Comparison of ENCODE assay signal across 9 cellular contexts in genomic region chr3:53196575-53197407, GRCh38. TPM values are rescaled to one million over a fixed set of nuclear protein-coding genes. Genes with fewer than 3 reads are reported as not detected.
DNase-seq lines count a peak whose midpoint lies in the region; TF ChIP-seq lines count a peak whose summit lies in the region.
"Had no signal": no experiment of that assay in that cellular context is flagged by ENCODE, and none has a peak within 500 bp of the region (broad histone marks: within the 10 kb centered on the region; RNA-seq: fewer than 3 reads in every experiment).

No MANE protein-coding gene starts in this region.

- peak; percentile 5 for DNase-seq in activated CD8-positive, alpha-beta memory T cell treated with anti-CD3 and anti-CD28 coated beads, Interleukin-2, amount 50 U/mL, for 24 hours (ENCODE audit: extremely low read depth)
- DNase-seq in activated CD8-positive, alpha-beta memory T cell treated with anti-CD3 and anti-CD28 coated beads, Interleukin-2, amount 50 U/mL, for 48 hours = no peak
- DNase-seq in NCI-H69 (lab: John Stamatoyannopoulos, UW) (peak; percentile 32), neuronal stem cell (ENCODE audit: low spot score) (no peak), HFFc6 (no peak), NCI-H1105 (lab: John Stamatoyannopoulos, UW) (no peak), NCI-H2196 (lab: John Stamatoyannopoulos, UW; ENCODE audit: unreplicated experiment) (no peak)
- peak; percentile 32 for DNase-seq in activated naive CD4-positive, alpha-beta T cell treated with anti-CD3 and anti-CD28 coated beads, Interleukin-2, amount 50 U/mL, for 16 hours

- no peak overlapping the region for H2BK5ac ChIP-seq in neuronal stem cell (ENCODE audit: low read length)

- H3K36me3 ChIP-seq in neuronal stem cell (replicated peaks in 1 of 2; ENCODE audit: control insufficient read depth in 2 of 2, insufficient read depth in 2 of 2, low read length in 2 of 2) = no peaks in the 10 kb centered on the region

- H3K18ac ChIP-seq in neuronal stem cell (ENCODE audit: low read length) = peak overlapping the region; percentile 15

- H3K27me3 ChIP-seq in neuronal stem cell (ENCODE audit: control insufficient read depth in 3 of 3, insufficient read depth in 3 of 3, low read depth in 1 of 3, low read length in 3 of 3) = peaks cover 0 to 19% (median 0%) of the 10 kb centered on the region in 3 experiments

- no peak overlapping the region for H4K8ac ChIP-seq in neuronal stem cell (ENCODE audit: low read depth, low read length)

- no peak overlapping the region for H3K4ac ChIP-seq in neuronal stem cell (ENCODE audit: low read length)

- H3K27ac Mint-ChIP-seq in HFFc6 = no peak overlapping the region

- H3K9me3 Mint-ChIP-seq in HFFc6 = no peaks in the 10 kb centered on the region

- peak overlapping the region; percentile 18 for H2AFZ ChIP-seq in neuronal stem cell (ENCODE audit: low read length)

- no peak overlapping the region for H2BK120ac ChIP-seq in neuronal stem cell (ENCODE audit: low read depth, low read length)

- TF ChIP-seq CTCF in HFFc6 (IDR thresholded peaks at IDR 0.05) = no peak

- H2AK5ac ChIP-seq in neuronal stem cell (ENCODE audit: low read depth, low read length) = no peak overlapping the region

- H2BK12ac ChIP-seq in neuronal stem cell (ENCODE audit: low read length) = no peak overlapping the region

- no CpG with 5 or more reads among the region's 17 CpGs for WGBS in neuronal stem cell (ENCODE audit: extremely low coverage in 2 of 2, insufficient read length in 2 of 2, insufficient replicate concordance in 1 of 2), 2 donors

- H3K79me1 ChIP-seq in neuronal stem cell (ENCODE audit: low read depth, low read length) = no peaks in the 10 kb centered on the region

- no peak overlapping the region for H4K91ac ChIP-seq in neuronal stem cell (ENCODE audit: low read depth, low read length, poor library complexity)

- peaks cover 1% of the 10 kb centered on the region for H3K27me3 Mint-ChIP-seq in HFFc6 (ENCODE audit: insufficient read depth)

- no peaks in the 10 kb centered on the region for H3K36me3 Mint-ChIP-seq in HFFc6 (ENCODE audit: low read depth)

- H3K23ac ChIP-seq in neuronal stem cell (ENCODE audit: low read depth, low read length, poor library complexity) = no peak overlapping the region

- H2BK15ac ChIP-seq in neuronal stem cell (ENCODE audit: low read length) = no peak overlapping the region

- no peak overlapping the region for H3K27ac ChIP-seq in neuronal stem cell (replicated peaks; ENCODE audit: low read length)
- H3K27ac ChIP-seq: C4-2B had no signal

- peaks cover 19% of the 10 kb centered on the region; the same call in 1 of the 2 replicates for H3K4me1 Mint-ChIP-seq in HFFc6 (ENCODE audit: low read depth)

- H3K4me2 ChIP-seq in neuronal stem cell (ENCODE audit: insufficient read depth, low read length, poor library complexity, severe bottlenecking) = no peak overlapping the region

- H3K4me3 ChIP-seq in neuronal stem cell (ENCODE audit: low read length in 2 of 2) = peak overlapping the region in 1 of 2 donors; percentile 56

- H3K9me3 ChIP-seq in neuronal stem cell (replicated peaks in 1 of 2; ENCODE audit: control insufficient read depth in 2 of 2, insufficient read depth in 1 of 2, low read depth in 1 of 2, low read length in 2 of 2) = peaks cover 3 to 7% of the 10 kb centered on the region in 2 donors

- no peak overlapping the region for H3K14ac ChIP-seq in neuronal stem cell (ENCODE audit: low read length)

- no peak overlapping the region for H3K4me3 Mint-ChIP-seq in HFFc6

- H3K9ac ChIP-seq in neuronal stem cell (ENCODE audit: low read depth, low read length, poor library complexity) = peak overlapping the region; percentile 32

- peaks cover 6 to 14% of the 10 kb centered on the region in 2 donors for H3K4me1 ChIP-seq in neuronal stem cell (ENCODE audit: control insufficient read depth in 2 of 2, insufficient read depth in 1 of 2, low read depth in 1 of 2, low read length in 2 of 2)

RNA-seq across cellular contexts. Expression of gene PRKCD, which starts 35.8 kb away (rescaled TPM):
- polyA plus RNA-seq in neuronal stem cell (2013, experiment 1 of 2) = 7.8 TPM
- 7.9 TPM for polyA plus RNA-seq in neuronal stem cell (2013, experiment 2 of 2)
- 10 to 100 TPM; 15.5 to 21.9 (median 20.0) TPM for total RNA-seq in HFFc6 (2021; fragmentation: NEBNext Ultra II Directional; extraction: Animal tissue kit (Norgen Biotek cat#: 25700))

RNA-seq across cellular contexts. Expression of gene TKT, which starts 59.0 kb away (rescaled TPM):
- 423 TPM for polyA plus RNA-seq in neuronal stem cell (2013, experiment 1 of 2)
- polyA plus RNA-seq in neuronal stem cell (2013, experiment 2 of 2) = 428 TPM
- total RNA-seq in HFFc6 (2021; fragmentation: NEBNext Ultra II Directional; extraction: Animal tissue kit (Norgen Biotek cat#: 25700)) = 100 to 1,000 TPM; 335 to 562 (median 471) TPM

Comparison
In these comparisons a context has a peak if more than half of its experiments do, and no peak if none do; other contexts are left out.
1. DNase-seq: peak in activated CD8-positive, alpha-beta memory T cell treated with anti-CD3 and anti-CD28 coated beads, Interleukin-2, amount 50 U/mL, for 24 hours (single experiment), NCI-H69 (single experiment) and activated naive CD4-positive, alpha-beta T cell treated with anti-CD3 and anti-CD28 coated beads, Interleukin-2, amount 50 U/mL, for 16 hours (single experiment); none in activated CD8-positive, alpha-beta memory T cell treated with anti-CD3 and anti-CD28 coated beads, Interleukin-2, amount 50 U/mL, for 48 hours (single experiment), neuronal stem cell (single experiment), HFFc6 (single experiment), NCI-H1105 (single experiment) and NCI-H2196 (single experiment).